In the genomic region with DNA sequence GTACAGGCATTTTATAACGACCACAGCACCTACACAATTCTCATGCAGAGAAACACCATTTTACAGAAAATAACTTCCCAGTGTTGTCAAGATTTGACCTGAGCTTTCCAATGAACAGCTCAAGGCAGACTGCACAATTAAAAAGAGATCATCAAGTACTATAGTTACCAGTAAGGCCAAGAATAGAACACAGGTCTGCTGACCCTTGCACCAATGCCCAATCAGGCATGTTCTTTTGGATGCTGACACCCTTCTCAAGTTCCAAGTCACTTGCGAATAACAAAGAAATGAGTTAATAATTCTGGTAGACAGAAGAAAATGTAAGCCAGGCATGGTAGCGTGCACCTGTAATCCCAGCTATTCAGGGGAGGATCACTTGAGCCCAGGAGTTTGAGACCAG, we compare ENCODE assay signal across 13 cellular contexts.
DNase-seq lines count a peak whose midpoint lies in the region; ATAC-seq and TF ChIP-seq lines count a peak whose summit lies in the region.
"Had no signal": no experiment of that assay in that cellular context is flagged by ENCODE, and none has a peak within 500 bp of the region (broad histone marks: within the 10 kb centered on the region; RNA-seq: fewer than 3 reads in every experiment).

No MANE protein-coding gene starts in this region.

- peaks cover 59 to 78% (median 68%) of the 10 kb centered on the region in 10 experiments for H3K4me1 ChIP-seq in BLaER1 treated with 17β-estradiol and CSF1 and Interleukin-3, amounts not matched to agents 10 nM and 100 nM
- peaks cover 41% of the 10 kb centered on the region for H3K4me1 ChIP-seq in hepatocyte (ENCODE audit: insufficient read depth)

- peaks cover 77 to 99% (median 97%) of the 10 kb centered on the region in 11 experiments for H4K20me1 ChIP-seq in BLaER1 treated with 17β-estradiol and CSF1 and Interleukin-3, amounts not matched to agents 10 nM and 100 nM
- H4K20me1 ChIP-seq in hepatocyte (ENCODE audit: insufficient read depth, poor library complexity, severe bottlenecking): peaks cover 41% of the 10 kb centered on the region

- H3K9me2 ChIP-seq in hepatocyte (replicated peaks; ENCODE audit: insufficient read depth): no peaks in the 10 kb centered on the region

- H3K27me3 ChIP-seq in BLaER1 treated with 17β-estradiol and CSF1 and Interleukin-3, amounts not matched to agents 10 nM and 100 nM: peaks cover 0 to 4% (median 0%) of the 10 kb centered on the region in 11 experiments; a peak in 5 of 22 replicates
- no peaks in the 10 kb centered on the region for H3K27me3 ChIP-seq in hepatocyte

- peak overlapping the region; percentile 64 to 99 (median 95) for H3K4me2 ChIP-seq in BLaER1 treated with 17β-estradiol and CSF1 and Interleukin-3, amounts not matched to agents 10 nM and 100 nM
- peak overlapping the region; percentile 77 for H3K4me2 ChIP-seq in hepatocyte

- H3K9ac ChIP-seq in BLaER1 treated with 17β-estradiol and CSF1 and Interleukin-3, amounts not matched to agents 10 nM and 100 nM: peak overlapping the region in 2 of 11 experiments; percentile 26; a peak in 2 of 22 replicates

- peak overlapping the region in 6 of 11 experiments; percentile 20 to 60 (median 33); a peak in 7 of 22 replicates for H3K27ac ChIP-seq in BLaER1 treated with 17β-estradiol and CSF1 and Interleukin-3, amounts not matched to agents 10 nM and 100 nM
- H3K27ac ChIP-seq in angular gyrus (ENCODE audit: low read depth, low read length): peak overlapping the region; percentile 24
- peak overlapping the region; percentile 99 for H3K27ac ChIP-seq in hepatocyte

- no peak overlapping the region for H2AFZ ChIP-seq in hepatocyte

- peaks cover 81% of the 10 kb centered on the region for H3K79me2 ChIP-seq in hepatocyte

- 59% methylated on average over 3 of the region's 3 CpGs for WGBS in hepatocyte (ENCODE audit: low lambda C conversion rate, missing lambda C conversion rate)

- peak overlapping the region in 7 of 10 experiments; percentile 5 to 86 (median 26); a peak in 5 of 20 replicates for H3K4me3 ChIP-seq in BLaER1 treated with 17β-estradiol and CSF1 and Interleukin-3, amounts not matched to agents 10 nM and 100 nM
- no peak overlapping the region for H3K4me3 ChIP-seq in hepatocyte

- TF ChIP-seq CTCF in hepatocyte (IDR thresholded peaks at IDR 0.05; ENCODE audit: poor library complexity): no peak

- peaks cover 50 to 65% (median 57%) of the 10 kb centered on the region in 11 experiments for H3K36me3 ChIP-seq in BLaER1 treated with 17β-estradiol and CSF1 and Interleukin-3, amounts not matched to agents 10 nM and 100 nM
- no peaks in the 10 kb centered on the region for H3K36me3 ChIP-seq in hepatocyte (replicated peaks; ENCODE audit: insufficient read depth, low read depth)

- DNase-seq in hepatocyte (ENCODE audit: low spot score) (no peak), renal cortical epithelial cell (ENCODE audit: low read depth) (peak; percentile 97), amygdala (lab: John Stamatoyannopoulos, UW) (no peak), NCI-H226 (no peak)
- DNase-seq: activated B cell treated with CpG ODN at 0.5 μM for 24 hours; activated effector memory CD4-positive, alpha-beta T cell treated with anti-CD3 and anti-CD28 coated beads, Interleukin-2, amount 50 U/mL, for 16 hours; C1 segment of cervical spinal cord; effector CD4-positive, alpha-beta T cell; NCI-H446 had no signal

- ATAC-seq in HG03108 (IDR thresholded peaks at IDR 0.05; ENCODE audit: unreplicated experiment): no peak
- ATAC-seq in GM18511 (IDR thresholded peaks at IDR 0.05; ENCODE audit: unreplicated experiment): no peak

- H3K9me3 ChIP-seq in BLaER1 treated with 17β-estradiol and CSF1 and Interleukin-3, amounts not matched to agents 10 nM and 100 nM (replicated peaks in 1 of 11): no peaks in the 10 kb centered on the region
- H3K9me3 ChIP-seq in hepatocyte (ENCODE audit: low read depth): no peaks in the 10 kb centered on the region

Comparison
In these comparisons a context has a peak if more than half of its experiments do, and no peak if none do; other contexts are left out.
1. H3K27ac ChIP-seq: peak in every context shown above with its lines; median percentile 99 in hepatocyte; 33 in BLaER1 treated with 17β-estradiol and CSF1 and Interleukin-3, amounts not matched to agents 10 nM and 100 nM; 24 in angular gyrus.